In the genomic region with DNA sequence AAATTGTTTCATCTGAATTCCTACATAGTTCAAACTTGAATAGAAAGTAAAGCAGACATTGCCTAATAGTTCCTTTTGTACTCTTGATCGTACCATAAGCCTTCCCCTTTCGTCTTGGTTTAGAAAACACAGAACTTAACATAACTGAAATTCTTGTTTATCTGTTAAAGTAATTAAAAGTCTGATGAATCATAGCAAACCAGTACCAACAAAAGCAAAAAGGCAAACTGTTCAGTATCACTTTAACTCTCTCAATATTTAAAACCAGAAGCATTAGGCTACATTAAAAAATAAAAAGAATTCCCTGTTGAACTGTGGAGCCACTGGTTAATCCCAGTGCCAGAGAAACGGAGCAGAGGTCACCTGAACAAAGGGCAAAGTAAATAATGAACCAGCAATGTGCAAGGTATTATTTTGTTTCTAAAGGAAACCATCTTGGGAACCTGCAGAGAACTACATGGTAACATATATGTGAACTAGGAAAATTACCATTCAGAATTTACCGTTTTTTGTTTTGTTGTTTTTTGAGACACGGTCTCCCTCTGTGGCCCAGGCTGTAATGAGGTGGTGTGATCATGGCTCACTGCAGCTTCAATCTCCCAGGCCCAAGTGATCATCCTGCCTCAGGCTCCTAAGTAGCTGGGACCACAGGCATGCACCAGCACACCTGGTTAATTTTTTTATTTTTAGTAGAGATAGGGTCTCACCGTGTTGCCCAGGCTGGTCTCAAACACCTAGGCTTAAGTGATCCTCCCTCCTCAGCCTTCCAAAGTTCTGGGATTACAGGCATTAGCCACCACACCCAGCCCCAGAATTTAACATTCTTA, we compare ENCODE assay signal across 11 cellular contexts. TPM values are rescaled to one million over a fixed set of nuclear protein-coding genes. Genes with fewer than 3 reads are reported as not detected.
DNase-seq lines count a peak whose midpoint lies in the region; ATAC-seq and TF ChIP-seq lines count a peak whose summit lies in the region.
"Had no signal": no experiment of that assay in that cellular context is flagged by ENCODE, and none has a peak within 500 bp of the region (broad histone marks: within the 10 kb centered on the region; RNA-seq: fewer than 3 reads in every experiment).

No MANE protein-coding gene starts in this region.

- peaks cover 22 to 32% (median 30%) of the 10 kb centered on the region in 3 donors for H3K4me1 Mint-ChIP-seq in IgD-negative memory B cell
- peaks cover 18% of the 10 kb centered on the region for H3K4me1 Mint-ChIP-seq in osteocyte (ENCODE audit: unreplicated experiment)
- H3K4me1 Mint-ChIP-seq in activated naive CD8-positive, alpha-beta T cell treated with anti-CD3 and anti-CD28 coated beads, Interleukin-2, amount 50 U/mL, for 24 hours = peaks cover 4% of the 10 kb centered on the region
- H3K4me1 Mint-ChIP-seq: T-helper 17 cell had no signal

- peaks cover 0 to 6% of the 10 kb centered on the region in 2 donors for H3K9me3 ChIP-seq in left lung
- H3K9me3 ChIP-seq in suprapubic skin = no peaks in the 10 kb centered on the region

- H3K27me3 ChIP-seq in left lung (no peaks in the 10 kb centered on the region), suprapubic skin (no peaks in the 10 kb centered on the region)

- H3K27ac Mint-ChIP-seq in IgD-negative memory B cell (peak overlapping the region in 2 of 3 donors; percentile 52 to 71), osteocyte (ENCODE audit: unreplicated experiment) (no peak overlapping the region)
- H3K27ac Mint-ChIP-seq in activated naive CD8-positive, alpha-beta T cell treated with anti-CD3 and anti-CD28 coated beads, Interleukin-2, amount 50 U/mL, for 24 hours = no peak overlapping the region
- H3K27ac Mint-ChIP-seq: activated naive CD8-positive, alpha-beta T cell treated with anti-CD3 and anti-CD28 coated beads for 36 hours; T-helper 17 cell had no signal

- peaks cover 0 to 10% (median 9%) of the 10 kb centered on the region in 3 donors for H3K9me3 Mint-ChIP-seq in IgD-negative memory B cell
- no peaks in the 10 kb centered on the region for H3K9me3 Mint-ChIP-seq in osteocyte (ENCODE audit: unreplicated experiment)
- no peaks in the 10 kb centered on the region for H3K9me3 Mint-ChIP-seq in activated naive CD8-positive, alpha-beta T cell treated with anti-CD3 and anti-CD28 coated beads, Interleukin-2, amount 50 U/mL, for 24 hours

- H3K27ac ChIP-seq in left lung (peak overlapping the region; percentile 79 to 80), suprapubic skin (peak overlapping the region; percentile 56)

- H3K27me3 Mint-ChIP-seq in IgD-negative memory B cell = no peaks in the 10 kb centered on the region
- peaks cover 2% of the 10 kb centered on the region for H3K27me3 Mint-ChIP-seq in osteocyte (ENCODE audit: unreplicated experiment)
- H3K27me3 Mint-ChIP-seq in activated naive CD8-positive, alpha-beta T cell treated with anti-CD3 and anti-CD28 coated beads, Interleukin-2, amount 50 U/mL, for 24 hours = no peaks in the 10 kb centered on the region
- H3K27me3 Mint-ChIP-seq: activated naive CD8-positive, alpha-beta T cell treated with anti-CD3 and anti-CD28 coated beads for 36 hours; T-helper 17 cell had no signal

- H3K4me1 ChIP-seq in left lung = peaks cover 27 to 59% of the 10 kb centered on the region in 2 donors
- peaks cover 48% of the 10 kb centered on the region for H3K4me1 ChIP-seq in suprapubic skin

- 40% methylated on average over 6 of the region's 6 CpGs for WGBS in suprapubic skin

- H3K4me3 ChIP-seq in cardiac fibroblast (replicated peaks in 1 of 2; ENCODE audit: low read depth in 2 of 2, low read length in 2 of 2) = no peak overlapping the region
- H3K4me3 ChIP-seq in left lung = no peak overlapping the region
- no peak overlapping the region for H3K4me3 ChIP-seq in suprapubic skin

- peak; percentile 73 for ATAC-seq in left lung
- ATAC-seq in activated naive CD8-positive, alpha-beta T cell treated with anti-CD3 and anti-CD28 coated beads, Interleukin-2, amount 50 U/mL, for 24 hours = no peak
- ATAC-seq: HCT116, T-helper 17 cell had no signal

- peaks cover 0 to 30% of the 10 kb centered on the region in 2 donors for H3K36me3 ChIP-seq in left lung
- peaks cover 24% of the 10 kb centered on the region for H3K36me3 ChIP-seq in suprapubic skin

- intact Hi-C loops in left lung (cut with DNase I) = no loop called here

- TF ChIP-seq CTCF in cardiac fibroblast (IDR thresholded peaks at IDR 0.05; ENCODE audit: low read depth, low read length) (no peak), left lung (IDR thresholded peaks at IDR 0.05) (no peak), suprapubic skin (IDR thresholded peaks at IDR 0.05) (no peak), osteocyte (IDR thresholded peaks at IDR 0.05) (no peak)

- peak overlapping the region in 1 of 4 donors; percentile 12 for H3K4me3 Mint-ChIP-seq in IgD-negative memory B cell
- H3K4me3 Mint-ChIP-seq in osteocyte (ENCODE audit: unreplicated experiment) = no peak overlapping the region
- no peak overlapping the region for H3K4me3 Mint-ChIP-seq in activated naive CD8-positive, alpha-beta T cell treated with anti-CD3 and anti-CD28 coated beads, Interleukin-2, amount 50 U/mL, for 24 hours
- H3K4me3 Mint-ChIP-seq: activated naive CD8-positive, alpha-beta T cell treated with anti-CD3 and anti-CD28 coated beads for 36 hours; T-helper 17 cell had no signal

- peaks cover 28% of the 10 kb centered on the region for H3K36me3 Mint-ChIP-seq in IgD-negative memory B cell
- peaks cover 14% of the 10 kb centered on the region for H3K36me3 Mint-ChIP-seq in osteocyte (ENCODE audit: unreplicated experiment)
- peaks cover 4% of the 10 kb centered on the region for H3K36me3 Mint-ChIP-seq in activated naive CD8-positive, alpha-beta T cell treated with anti-CD3 and anti-CD28 coated beads, Interleukin-2, amount 50 U/mL, for 24 hours (ENCODE audit: low read depth)

- DNase-seq in cardiac fibroblast (ENCODE audit: low read depth in 2 of 2) (peak; percentile 72 to 75), left lung (no peak), suprapubic skin (ENCODE audit: low spot score in 2 of 2) (no peak), osteocyte (ENCODE audit: extremely low spot score, unreplicated experiment) (no peak), DMS114 treated with DMSO at 0.1 percent for 48 hours (lab: John Stamatoyannopoulos, UW; ENCODE audit: unreplicated experiment) (no peak)
- no peak for DNase-seq in stimulated activated CD4-positive, alpha-beta T cell treated with anti-CD3 and anti-CD28 coated beads, Interleukin-4, amount 100 ng/mL, for 24 hours
- no peak for DNase-seq in activated naive CD8-positive, alpha-beta T cell treated with anti-CD3 and anti-CD28 coated beads, Interleukin-2, amount 50 U/mL, for 24 hours
- DNase-seq: activated naive CD8-positive, alpha-beta T cell treated with anti-CD3 and anti-CD28 coated beads for 36 hours; T-helper 17 cell had no signal

- no peak for TF ChIP-seq POLR2A in suprapubic skin (IDR thresholded peaks at IDR 0.05)

- TF ChIP-seq EP300 in suprapubic skin (IDR thresholded peaks at IDR 0.05) = no peak

RNA-seq across cellular contexts. Expression of a gene that starts 17.1 kb away (rescaled TPM):
- 1.4 TPM for polyA plus RNA-seq in IgD-negative memory B cell
- total RNA-seq in left lung = not detected
- not detected for total RNA-seq in suprapubic skin
- total RNA-seq in osteocyte = not detected in 2 replicates
- total RNA-seq: activated naive CD8-positive, alpha-beta T cell treated with anti-CD3 and anti-CD28 coated beads for 36 hours; T-helper 17 cell had no signal

Comparison
In these comparisons a context has a peak if more than half of its experiments do, and no peak if none do; other contexts are left out.
1. H3K27ac Mint-ChIP-seq: peak in IgD-negative memory B cell (2 of 3); none in osteocyte (single experiment) and activated naive CD8-positive, alpha-beta T cell treated with anti-CD3 and anti-CD28 coated beads, Interleukin-2, amount 50 U/mL, for 24 hours (single experiment).
2. DNase-seq: peak in cardiac fibroblast (2 of 2); none in left lung (0 of 2), suprapubic skin (0 of 2), osteocyte (single experiment), stimulated activated CD4-positive, alpha-beta T cell treated with anti-CD3 and anti-CD28 coated beads, Interleukin-4, amount 100 ng/mL, for 24 hours (single experiment), DMS114 treated with DMSO at 0.1 percent for 48 hours (single experiment) and activated naive CD8-positive, alpha-beta T cell treated with anti-CD3 and anti-CD28 coated beads, Interleukin-2, amount 50 U/mL, for 24 hours (single experiment).